8 cellular contexts compared by ENCODE assay signal in genomic region chr5:18305288-18305899, GRCh38.
A peak's percentile ranks its signal among the peaks of the same experiment; 100 is the strongest.
DNase-seq lines count a peak whose midpoint lies in the region; ATAC-seq and TF ChIP-seq lines count a peak whose summit lies in the region.

No MANE protein-coding gene starts in this region.

- H3K9me3 Mint-ChIP-seq in effector memory CD8-positive, alpha-beta T cell = peaks cover 0 to 5% of the 10 kb centered on the region in 2 donors

- TF ChIP-seq POLR2A in gastroesophageal sphincter (IDR thresholded peaks at IDR 0.05) = no peak

- 41 to 63% methylated on average over 8 of the region's 8 CpGs for WGBS in gastroesophageal sphincter (ENCODE audit: low coverage in 1 of 2), 2 donors

- H3K9me3 ChIP-seq in thoracic aorta = no peaks in the 10 kb centered on the region
- no peaks in the 10 kb centered on the region for H3K9me3 ChIP-seq in gastroesophageal sphincter

- no peaks in the 10 kb centered on the region for H3K27me3 Mint-ChIP-seq in effector memory CD8-positive, alpha-beta T cell

- H3K27ac ChIP-seq in thoracic aorta (no peak overlapping the region), gastroesophageal sphincter (no peak overlapping the region)

- H3K36me3 Mint-ChIP-seq in effector memory CD8-positive, alpha-beta T cell (ENCODE audit: insufficient read depth) = no peaks in the 10 kb centered on the region

- H3K4me1 Mint-ChIP-seq in effector memory CD8-positive, alpha-beta T cell (ENCODE audit: low read depth in 2 of 2) = no peaks in the 10 kb centered on the region

- no peaks in the 10 kb centered on the region for H3K36me3 ChIP-seq in thoracic aorta
- H3K36me3 ChIP-seq in gastroesophageal sphincter = no peaks in the 10 kb centered on the region

- DNase-seq in ELF-1 (ENCODE audit: low read depth, low spot score) = peak; percentile 7
- DNase-seq in Kasumi-1 (lab: John Stamatoyannopoulos, UW) = peak; percentile 69 to 78
- peak; percentile 49 for DNase-seq in SW480 (ENCODE audit: low spot score)
- DNase-seq in hepatic stellate cell (ENCODE audit: low spot score) = peak; percentile 21
- no peak for DNase-seq in thoracic aorta (ENCODE audit: low spot score)
- DNase-seq in effector memory CD8-positive, alpha-beta T cell = no peak

- peak; percentile 92 for ATAC-seq in GM21526 (IDR thresholded peaks at IDR 0.05; ENCODE audit: low FRiP score, unreplicated experiment)
- no peak for ATAC-seq in thoracic aorta (ENCODE audit: insufficient number of reproducible peaks, low FRiP score, low read depth)
- ATAC-seq in effector memory CD8-positive, alpha-beta T cell (replicated peaks) = no peak
- ATAC-seq in gastroesophageal sphincter = no peak

- H3K27ac Mint-ChIP-seq in effector memory CD8-positive, alpha-beta T cell = no peak overlapping the region

- no peaks in the 10 kb centered on the region for H3K4me1 ChIP-seq in thoracic aorta (ENCODE audit: control insufficient read depth in 1 of 2, low read depth in 2 of 2)
- H3K4me1 ChIP-seq in gastroesophageal sphincter = no peaks in the 10 kb centered on the region

- H3K4me3 Mint-ChIP-seq in effector memory CD8-positive, alpha-beta T cell = no peak overlapping the region

- peak; percentile 48 for TF ChIP-seq CTCF in thoracic aorta (IDR thresholded peaks at IDR 0.05)
- TF ChIP-seq CTCF in gastroesophageal sphincter (IDR thresholded peaks at IDR 0.05) = peak in 2 of 4 experiments; percentile 44 to 45

- no peak overlapping the region for H3K4me3 ChIP-seq in thoracic aorta
- H3K4me3 ChIP-seq in gastroesophageal sphincter = no peak overlapping the region

- H3K27me3 ChIP-seq in thoracic aorta (replicated peaks; ENCODE audit: insufficient read depth) = no peaks in the 10 kb centered on the region
- H3K27me3 ChIP-seq in gastroesophageal sphincter = peaks cover 14% of the 10 kb centered on the region

- no peak for TF ChIP-seq EP300 in gastroesophageal sphincter (IDR thresholded peaks at IDR 0.05)

Comparison
In these comparisons a context has a peak if more than half of its experiments do, and no peak if none do; other contexts are left out.
1. DNase-seq: peak in ELF-1 (single experiment), Kasumi-1 (2 of 2), SW480 (single experiment) and hepatic stellate cell (single experiment); none in thoracic aorta (single experiment) and effector memory CD8-positive, alpha-beta T cell (0 of 3).